Comparison of ENCODE assay signal across 1 cellular context in the genomic region with DNA sequence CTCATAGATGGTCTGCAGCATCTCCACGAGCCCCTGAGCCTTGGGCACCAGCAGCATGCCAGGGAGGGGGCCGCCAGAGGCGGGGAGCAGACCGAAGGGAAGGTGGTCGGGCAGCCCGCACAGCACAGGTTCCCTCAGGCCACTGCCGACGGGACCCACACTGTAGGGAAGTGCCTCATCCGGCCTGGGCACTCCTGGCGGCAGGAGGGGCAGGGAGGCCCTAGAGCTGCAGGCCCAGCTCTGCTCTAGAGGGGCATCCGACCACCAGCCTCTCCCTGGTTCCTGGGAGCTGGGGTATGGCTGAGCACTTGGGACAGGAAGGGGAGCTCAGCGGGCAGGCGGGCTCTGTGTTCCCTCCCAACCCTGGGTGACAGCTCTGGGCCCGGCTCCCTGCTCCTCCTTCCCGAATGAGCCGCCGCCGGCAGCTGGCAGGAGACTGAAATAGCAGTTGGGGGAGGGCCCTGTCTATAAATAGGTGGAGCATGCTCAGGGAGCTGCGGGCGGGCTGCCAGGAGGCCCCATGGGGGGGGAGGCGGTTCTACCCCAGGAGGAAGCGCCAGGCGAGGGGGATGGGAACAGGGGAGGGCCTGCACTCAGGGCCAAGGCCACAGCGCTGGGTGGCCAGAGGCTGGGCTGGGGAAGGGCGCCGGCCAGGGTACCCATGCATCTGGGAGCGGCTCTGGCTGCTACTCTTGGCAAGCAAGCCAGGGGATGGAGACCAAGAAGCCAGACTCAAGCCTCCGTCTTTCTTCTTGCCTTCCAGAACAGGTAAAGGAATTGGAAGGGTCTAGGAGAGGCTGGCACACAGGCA.
TF ChIP-seq lines count a peak whose summit lies in the region.

No MANE protein-coding gene starts in this region.

TF ChIP-seq in SK-N-SH, 30 proteins besides CTCF, POLR2A, EP300 and RAD21 (continued from another document):
- TF ChIP-seq RXRA (IDR thresholded peaks at IDR 0.05; ENCODE audit: borderline replicate concordance, low read depth): peak; percentile 51; the same call in 1 of the 2 replicates
- peak; percentile 31; the same call in 1 of the 2 replicates for TF ChIP-seq FOSL2 (IDR thresholded peaks at IDR 0.05; ENCODE audit: borderline replicate concordance, low read depth)
- no peak; the same call in 1 of the 2 replicates for TF ChIP-seq USF1 (IDR thresholded peaks at IDR 0.05; ENCODE audit: borderline replicate concordance, low read depth)
- peak; percentile 85 for TF ChIP-seq MXI1 (IDR thresholded peaks at IDR 0.05; ENCODE audit: low read depth, low read length)
- TF ChIP-seq, protein P1, sequence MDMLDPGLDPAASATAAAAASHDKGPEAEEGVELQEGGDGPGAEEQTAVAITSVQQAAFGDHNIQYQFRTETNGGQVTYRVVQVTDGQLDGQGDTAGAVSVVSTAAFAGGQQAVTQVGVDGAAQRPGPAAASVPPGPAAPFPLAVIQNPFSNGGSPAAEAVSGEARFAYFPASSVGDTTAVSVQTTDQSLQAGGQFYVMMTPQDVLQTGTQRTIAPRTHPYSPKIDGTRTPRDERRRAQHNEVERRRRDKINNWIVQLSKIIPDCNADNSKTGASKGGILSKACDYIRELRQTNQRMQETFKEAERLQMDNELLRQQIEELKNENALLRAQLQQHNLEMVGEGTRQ (IDR thresholded peaks at IDR 0.05; ENCODE audit: borderline replicate concordance, low read depth, low read length): no peak
- TF ChIP-seq, protein P2, sequence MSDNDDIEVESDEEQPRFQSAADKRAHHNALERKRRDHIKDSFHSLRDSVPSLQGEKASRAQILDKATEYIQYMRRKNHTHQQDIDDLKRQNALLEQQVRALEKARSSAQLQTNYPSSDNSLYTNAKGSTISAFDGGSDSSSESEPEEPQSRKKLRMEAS (IDR thresholded peaks at IDR 0.05; ENCODE audit: low read depth): peak; percentile 67
- no peak for TF ChIP-seq RFX5 (IDR thresholded peaks at IDR 0.05; ENCODE audit: low read length)
- TF ChIP-seq NRF1 (IDR thresholded peaks at IDR 0.05; ENCODE audit: low read depth, low read length): peak; percentile 72
- no peak for TF ChIP-seq IRF3 (IDR thresholded peaks at IDR 0.05; ENCODE audit: low read depth, low read length)
- peak; percentile 62 for TF ChIP-seq ELF1 (IDR thresholded peaks at IDR 0.05)
- no peak for TF ChIP-seq GABPA (IDR thresholded peaks at IDR 0.05; ENCODE audit: low read depth)
- peak; percentile 86 for TF ChIP-seq TCF12 (IDR thresholded peaks at IDR 0.05)
- TF ChIP-seq RCOR1 (IDR thresholded peaks at IDR 0.05; ENCODE audit: low read length): no peak
- TF ChIP-seq PBX3 (IDR thresholded peaks at IDR 0.05): peak; percentile 57
- 0 out of 2 replicates have a peak, but pooled peaks have one; percentile 19 for TF ChIP-seq YY1 (IDR thresholded peaks at IDR 0.05; ENCODE audit: low read depth)
- 0 out of 2 replicates have a peak, but pooled peaks have one; percentile 58 for TF ChIP-seq TEAD4 (IDR thresholded peaks at IDR 0.05; ENCODE audit: borderline replicate concordance, insufficient read depth)
- peak; percentile 56; the same call in 1 of the 2 replicates for TF ChIP-seq TAF1 (IDR thresholded peaks at IDR 0.05; ENCODE audit: borderline replicate concordance, low read depth, low read length)
- no peak; the same call in 1 of the 2 replicates for TF ChIP-seq JUND (IDR thresholded peaks at IDR 0.05)
- peak; percentile 86 for TF ChIP-seq POLR2AphosphoS5 (IDR thresholded peaks at IDR 0.05; ENCODE audit: low read depth, low read length)
- TF ChIP-seq EZH2phosphoT487 (IDR thresholded peaks at IDR 0.05; ENCODE audit: borderline replicate concordance, low read depth): no peak
- peak; percentile 98 for TF ChIP-seq NFIC (IDR thresholded peaks at IDR 0.05; ENCODE audit: borderline replicate concordance)
- peak; percentile 97 for TF ChIP-seq CHD2 (IDR thresholded peaks at IDR 0.05; ENCODE audit: low read length, partially characterized antibody)
- no peak; the same call in 1 of the 2 replicates for TF ChIP-seq SMC3 (IDR thresholded peaks at IDR 0.05; ENCODE audit: low read depth, low read length)
- peak; percentile 90 for TF ChIP-seq SIN3A (IDR thresholded peaks at IDR 0.05; ENCODE audit: borderline replicate concordance, low read depth, low read length)
- TF ChIP-seq GATA2 (CRISPR knock-in tag; IDR thresholded peaks at IDR 0.05): no peak
- TF ChIP-seq MEF2A (IDR thresholded peaks at IDR 0.05; ENCODE audit: borderline replicate concordance, low read depth): peak; percentile 100
- TF ChIP-seq, protein P3, sequence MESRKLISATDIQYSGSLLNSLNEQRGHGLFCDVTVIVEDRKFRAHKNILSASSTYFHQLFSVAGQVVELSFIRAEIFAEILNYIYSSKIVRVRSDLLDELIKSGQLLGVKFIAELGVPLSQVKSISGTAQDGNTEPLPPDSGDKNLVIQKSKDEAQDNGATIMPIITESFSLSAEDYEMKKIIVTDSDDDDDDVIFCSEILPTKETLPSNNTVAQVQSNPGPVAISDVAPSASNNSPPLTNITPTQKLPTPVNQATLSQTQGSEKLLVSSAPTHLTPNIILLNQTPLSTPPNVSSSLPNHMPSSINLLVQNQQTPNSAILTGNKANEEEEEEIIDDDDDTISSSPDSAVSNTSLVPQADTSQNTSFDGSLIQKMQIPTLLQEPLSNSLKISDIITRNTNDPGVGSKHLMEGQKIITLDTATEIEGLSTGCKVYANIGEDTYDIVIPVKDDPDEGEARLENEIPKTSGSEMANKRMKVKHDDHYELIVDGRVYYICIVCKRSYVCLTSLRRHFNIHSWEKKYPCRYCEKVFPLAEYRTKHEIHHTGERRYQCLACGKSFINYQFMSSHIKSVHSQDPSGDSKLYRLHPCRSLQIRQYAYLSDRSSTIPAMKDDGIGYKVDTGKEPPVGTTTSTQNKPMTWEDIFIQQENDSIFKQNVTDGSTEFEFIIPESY (IDR thresholded peaks at IDR 0.05; ENCODE audit: borderline replicate concordance, low read depth): no peak
TF ChIP-seq in SK-N-SH: peak in this region for 18.
